In genomic region chr17:17677299-17678040, GRCh38 we compare ENCODE assay signal across 11 cellular contexts.
"Had no signal": no experiment of that assay in that cellular context is flagged by ENCODE, and none has a peak within 500 bp of the region (broad histone marks: within the 10 kb centered on the region; RNA-seq: fewer than 3 reads in every experiment).

No MANE protein-coding gene starts in this region.

- H3K36me3 Mint-ChIP-seq: activated CD8-positive, alpha-beta memory T cell treated with anti-CD3 and anti-CD28 coated beads, Interleukin-2, amount 10 ng/mL, durations not matched to agents 7 days and 5 days; activated naive CD4-positive, alpha-beta T cell treated with anti-CD3 and anti-CD28 coated beads, Interleukin-2, amount 50 U/mL, for 72 hours had no signal

- H3K36me3 ChIP-seq: gastroesophageal sphincter had no signal

- H3K4me3 Mint-ChIP-seq: activated T-cell treated with anti-CD3 and anti-CD28 coated beads, Interleukin-2, amount 50 U/mL, for 4 hours had no signal

- H3K9ac ChIP-seq: parathyroid adenoma had no signal

- H3K4me3 ChIP-seq: gastroesophageal sphincter had no signal

- H2AFZ ChIP-seq: parathyroid adenoma had no signal

- H3K27ac Mint-ChIP-seq: activated CD8-positive, alpha-beta memory T cell treated with anti-CD3 and anti-CD28 coated beads, Interleukin-2, amount 10 ng/mL, durations not matched to agents 7 days and 5 days had no signal

- DNase-seq: activated CD4-positive, alpha-beta T cell treated with anti-CD3 and anti-CD28 coated beads, Interleukin-2, amount 50 U/mL, for 48 hours; activated CD4-positive, CD25-positive, alpha-beta regulatory T cell treated with anti-CD3 and anti-CD28 coated beads, Interleukin-2, amount 50 U/mL, for 72 hours; activated CD8-positive, alpha-beta memory T cell treated with anti-CD3 and anti-CD28 coated beads, Interleukin-2, amount 10 ng/mL, durations not matched to agents 7 days and 5 days; activated effector memory CD4-positive, alpha-beta T cell treated with anti-CD3 and anti-CD28 coated beads, Interleukin-2, amount 50 U/mL, for 16 hours; activated T-cell treated with anti-CD3 and anti-CD28 coated beads, Interleukin-2, amount 50 U/mL, for 4 hours; retina; stimulated activated CD4-positive, alpha-beta T cell treated with anti-CD3 and anti-CD28 coated beads, Interleukin-15, amount 100 ng/mL, for 24 hours; stimulated activated CD4-positive, alpha-beta T cell treated with anti-CD3 and anti-CD28 coated beads, Interleukin-4, amount 100 ng/mL, for 4 hours had no signal

- H3K9me3 Mint-ChIP-seq: activated naive CD4-positive, alpha-beta T cell treated with anti-CD3 and anti-CD28 coated beads, Interleukin-2, amount 50 U/mL, for 72 hours; activated T-cell treated with anti-CD3 and anti-CD28 coated beads, Interleukin-2, amount 50 U/mL, for 4 hours had no signal

- H3K27ac ChIP-seq: gastroesophageal sphincter, parathyroid adenoma had no signal

- H3K9me3 ChIP-seq: gastroesophageal sphincter had no signal

- ATAC-seq: activated CD8-positive, alpha-beta memory T cell treated with anti-CD3 and anti-CD28 coated beads, Interleukin-2, amount 10 ng/mL, durations not matched to agents 7 days and 5 days; activated naive CD4-positive, alpha-beta T cell treated with anti-CD3 and anti-CD28 coated beads, Interleukin-2, amount 50 U/mL, for 72 hours; activated T-cell treated with anti-CD3 and anti-CD28 coated beads, Interleukin-2, amount 50 U/mL, for 4 hours; gastroesophageal sphincter had no signal

- H3K27me3 ChIP-seq: gastroesophageal sphincter had no signal
